In the genomic region with DNA sequence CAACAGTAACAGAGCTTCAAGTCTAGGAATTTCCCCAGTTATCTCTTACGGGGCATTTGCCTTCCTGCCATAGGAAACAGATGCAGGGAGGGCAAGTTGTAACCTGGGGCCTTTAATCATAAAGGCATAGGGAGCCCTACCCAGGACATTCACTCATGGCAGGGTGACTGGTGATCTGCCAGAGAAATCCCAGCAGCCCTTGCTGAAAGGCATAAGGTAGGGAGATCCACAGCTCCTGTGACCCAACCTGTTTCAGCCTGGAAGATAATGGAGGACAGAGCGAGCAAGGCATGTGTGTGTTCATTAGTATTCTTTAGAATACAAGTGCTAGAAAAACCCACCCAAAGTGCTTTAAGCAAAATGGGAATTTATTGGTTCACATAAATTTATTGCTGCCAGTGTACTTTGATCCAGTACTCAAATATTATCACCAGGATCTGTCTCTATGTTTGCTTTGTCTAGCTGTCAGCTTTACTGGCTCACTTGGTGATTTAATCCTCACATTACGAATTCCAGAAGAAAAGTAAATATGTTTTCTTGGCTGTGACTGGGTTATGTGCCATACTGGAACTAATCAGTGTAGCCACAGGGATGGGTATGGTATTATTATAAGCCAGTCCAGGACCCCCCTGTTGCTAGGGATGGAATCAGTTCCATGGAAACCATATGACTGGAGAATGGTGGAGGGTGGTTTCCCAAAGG, we compare ENCODE assay signal across 16 cellular contexts. TPM values are rescaled to one million over a fixed set of nuclear protein-coding genes. Genes with fewer than 3 reads are reported as not detected.
DNase-seq lines count a peak whose midpoint lies in the region; ATAC-seq and TF ChIP-seq lines count a peak whose summit lies in the region.
"Had no signal": no experiment of that assay in that cellular context is flagged by ENCODE, and none has a peak within 500 bp of the region (broad histone marks: within the 10 kb centered on the region; RNA-seq: fewer than 3 reads in every experiment).

No MANE protein-coding gene starts in this region.

- no peaks in the 10 kb centered on the region for H3K36me3 ChIP-seq in endodermal cell (ENCODE audit: control insufficient read depth, insufficient read depth, low read length)
- H3K36me3 ChIP-seq in parathyroid adenoma (ENCODE audit: control insufficient read depth, insufficient read depth, low read length), result no peaks in the 10 kb centered on the region
- H3K36me3 ChIP-seq: uterus had no signal

- H3K27ac ChIP-seq in endodermal cell (ENCODE audit: low read depth, low read length), result peak overlapping the region; percentile 54
- H3K27ac ChIP-seq in parathyroid adenoma, result no peak overlapping the region
- H3K27ac ChIP-seq: uterus had no signal

- peak overlapping the region; percentile 21 for H2AFZ ChIP-seq in parathyroid adenoma

- H3K4me1 ChIP-seq in endodermal cell (ENCODE audit: control insufficient read depth, insufficient read depth, low read length) (no peaks in the 10 kb centered on the region), parathyroid adenoma (peaks cover 12% of the 10 kb centered on the region)
- H3K4me1 ChIP-seq: uterus had no signal

- no peaks in the 10 kb centered on the region for H3K4me1 Mint-ChIP-seq in endodermal cell
- H3K4me1 Mint-ChIP-seq: activated naive CD4-positive, alpha-beta T cell treated with anti-CD3 and anti-CD28 coated beads, Interleukin-2, amount 50 U/mL, for 24 hours had no signal

- H3K4me2 ChIP-seq in parathyroid adenoma (ENCODE audit: low read length), result no peak overlapping the region

- H3K9me3 Mint-ChIP-seq in endodermal cell, result no peaks in the 10 kb centered on the region
- H3K9me3 Mint-ChIP-seq: activated naive CD4-positive, alpha-beta T cell treated with anti-CD3 and anti-CD28 coated beads, Interleukin-2, amount 50 U/mL, for 24 hours; neural crest cell had no signal

- no peaks in the 10 kb centered on the region for H3K79me2 ChIP-seq in parathyroid adenoma

- H3K9ac ChIP-seq in endodermal cell (ENCODE audit: extremely low read depth, low read length, poor library complexity, severe bottlenecking), result no peak overlapping the region
- H3K9ac ChIP-seq in parathyroid adenoma, result no peak overlapping the region

- no peaks in the 10 kb centered on the region for H3K36me3 Mint-ChIP-seq in endodermal cell (ENCODE audit: low read depth)
- H3K36me3 Mint-ChIP-seq: activated naive CD4-positive, alpha-beta T cell treated with anti-CD3 and anti-CD28 coated beads, Interleukin-2, amount 50 U/mL, for 24 hours had no signal

- TF ChIP-seq CTCF in endodermal cell (conservative IDR thresholded peaks at IDR 0.05), result no peak
- no peak for TF ChIP-seq CTCF in parathyroid adenoma (IDR thresholded peaks at IDR 0.05)

- DNase-seq in NCI-H146 (lab: John Stamatoyannopoulos, UW), result peak; percentile 27
- no peak for DNase-seq in NCI-H146 treated with DMSO at 0.1 percent for 48 hours (lab: John Stamatoyannopoulos, UW; ENCODE audit: unreplicated experiment)
- DNase-seq in NCI-H2196 (lab: John Stamatoyannopoulos, UW; ENCODE audit: unreplicated experiment), result peak; percentile 23
- no peak for DNase-seq in endodermal cell
- DNase-seq in EL, result no peak
- DNase-seq: cortex of kidney, DMS79 treated with DMSO at 0.1 percent for 48 hours, GOT3, islet precursor cell, NCI-H1105 treated with DMSO at 0.1 percent for 48 hours, uterus had no signal

- H3K4me3 Mint-ChIP-seq in endodermal cell, result no peak overlapping the region
- H3K4me3 Mint-ChIP-seq: activated naive CD4-positive, alpha-beta T cell treated with anti-CD3 and anti-CD28 coated beads, Interleukin-2, amount 50 U/mL, for 24 hours; neural crest cell had no signal

- no peak for ATAC-seq in HG03159 (IDR thresholded peaks at IDR 0.05; ENCODE audit: unreplicated experiment)
- no peak for ATAC-seq in HG02623 (IDR thresholded peaks at IDR 0.05; ENCODE audit: unreplicated experiment)

- H3K9me3 ChIP-seq in endodermal cell (ENCODE audit: control insufficient read depth, low read length), result no peaks in the 10 kb centered on the region
- no peaks in the 10 kb centered on the region for H3K9me3 ChIP-seq in parathyroid adenoma (ENCODE audit: control insufficient read depth, low read length)
- H3K9me3 ChIP-seq: uterus had no signal

- H3K27ac Mint-ChIP-seq in endodermal cell, result no peak overlapping the region
- H3K27ac Mint-ChIP-seq: activated naive CD4-positive, alpha-beta T cell treated with anti-CD3 and anti-CD28 coated beads, Interleukin-2, amount 50 U/mL, for 24 hours had no signal

- H3K27me3 Mint-ChIP-seq in endodermal cell (ENCODE audit: insufficient read depth), result no peaks in the 10 kb centered on the region
- H3K27me3 Mint-ChIP-seq: activated naive CD4-positive, alpha-beta T cell treated with anti-CD3 and anti-CD28 coated beads, Interleukin-2, amount 50 U/mL, for 24 hours had no signal

- H3K27me3 ChIP-seq in endodermal cell (ENCODE audit: control insufficient read depth, insufficient read depth, low read length, poor library complexity, severe bottlenecking) (no peaks in the 10 kb centered on the region), parathyroid adenoma (ENCODE audit: control insufficient read depth, insufficient read depth, low read length) (no peaks in the 10 kb centered on the region)
- H3K27me3 ChIP-seq: uterus had no signal

- 98 to 100% methylated on average over 1 to 3 of the region's 3 CpGs for WGBS in endodermal cell (ENCODE audit: insufficient coverage in 1 of 2, insufficient read length in 1 of 2), 2 experiments

- no peak overlapping the region for H3K4me3 ChIP-seq in endodermal cell (ENCODE audit: low read length)
- no peak overlapping the region for H3K4me3 ChIP-seq in parathyroid adenoma (ENCODE audit: low read depth, low read length)
- H3K4me3 ChIP-seq: uterus had no signal

RNA-seq across cellular contexts. Expression of a gene that starts 21.1 kb away (rescaled TPM):
- total RNA-seq in endodermal cell, result 1 to 10 TPM; 4.3 to 5.0 TPM
- polyA plus RNA-seq in endodermal cell (2013, experiment 1 of 2), result 7.9 TPM
- 6.8 TPM for polyA plus RNA-seq in endodermal cell (2013, experiment 2 of 2)

Comparison
In these comparisons a context has a peak if more than half of its experiments do, and no peak if none do; other contexts are left out.
1. DNase-seq: peak in NCI-H146 (single experiment) and NCI-H2196 (single experiment); none in NCI-H146 treated with DMSO at 0.1 percent for 48 hours (single experiment), endodermal cell (single experiment) and EL (single experiment).